ENCODE assay signal across 8 cellular contexts in the genomic region with DNA sequence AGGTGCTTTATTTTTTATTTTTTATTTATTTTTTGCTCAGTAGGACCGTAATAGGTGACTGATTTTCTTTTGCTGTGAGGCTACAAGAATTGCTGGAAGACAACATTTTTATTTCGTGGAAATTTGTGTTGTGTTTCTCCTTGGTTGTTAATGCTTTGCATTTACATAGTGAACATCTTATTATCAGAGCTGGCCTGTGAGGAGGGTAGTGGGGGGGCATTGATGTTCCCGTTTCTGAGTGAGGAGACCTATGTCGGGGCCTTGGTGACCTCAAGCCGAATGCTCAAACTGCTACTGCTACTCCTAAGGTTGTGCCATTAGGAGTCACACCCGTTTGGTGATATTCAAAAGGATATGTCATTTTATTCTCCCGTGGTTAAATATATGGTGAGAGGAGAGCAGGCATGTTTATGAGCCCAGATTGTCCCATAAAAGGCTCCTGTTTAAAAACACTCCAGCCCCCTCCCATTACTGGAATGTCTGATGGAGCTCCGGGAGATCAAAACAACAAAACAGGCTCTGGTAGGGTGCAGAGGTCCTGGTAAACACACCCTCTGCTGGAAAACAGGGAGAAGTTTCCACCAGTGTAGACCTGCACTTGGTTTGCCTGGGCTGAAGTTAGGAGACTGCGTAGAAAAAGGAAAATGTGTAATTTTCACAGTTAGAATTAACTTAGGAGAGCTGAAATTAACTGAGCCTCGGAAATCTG. TPM values are rescaled to one million over a fixed set of nuclear protein-coding genes. Genes with fewer than 3 reads are reported as not detected.
DNase-seq lines count a peak whose midpoint lies in the region; ATAC-seq, FAIRE-seq and TF ChIP-seq lines count a peak whose summit lies in the region.

No MANE protein-coding gene starts in this region.

- H2AFZ ChIP-seq in osteoblast (ENCODE audit: low read length): no peak overlapping the region

- H3K79me2 ChIP-seq in osteoblast (ENCODE audit: insufficient read depth, low read length): peaks cover 100% of the 10 kb centered on the region

- no peaks in the 10 kb centered on the region for H3K9me3 Mint-ChIP-seq in Calu3 (ENCODE audit: low read depth, unreplicated experiment)

- peaks cover 5% of the 10 kb centered on the region for H3K4me1 Mint-ChIP-seq in Calu3 (ENCODE audit: low read depth, unreplicated experiment)

- H3K9me3 ChIP-seq in osteoblast (ENCODE audit: low read depth, low read length): no peaks in the 10 kb centered on the region

- peak overlapping the region; percentile 93 for H3K4me3 ChIP-seq in osteoblast (ENCODE audit: insufficient read depth, low read length)

- no TSS peak for BruUV-seq in Calu3 (replicated peaks; lab: Mats Ljungman, UMichigan)

- TF ChIP-seq CTCF in Calu3 (IDR thresholded peaks at IDR 0.05; ENCODE audit: unreplicated experiment): no peak
- no peak for TF ChIP-seq CTCF in osteoblast (IDR thresholded peaks at IDR 0.05; ENCODE audit: extremely low read depth, low read depth, low read length)

- peaks cover 9% of the 10 kb centered on the region for H3K36me3 Mint-ChIP-seq in Calu3 (ENCODE audit: insufficient read depth, unreplicated experiment)

- peak; percentile 94 for FAIRE-seq in endometrium (lab: Jason Lieb, UNC)

- H3K36me3 ChIP-seq in osteoblast (ENCODE audit: insufficient read depth, low read length): peaks cover 21% of the 10 kb centered on the region

- no peaks in the 10 kb centered on the region for H3K27me3 ChIP-seq in osteoblast (ENCODE audit: insufficient read depth, low read length)

- H3K27ac Mint-ChIP-seq in Calu3 (ENCODE audit: unreplicated experiment): no peak overlapping the region

- peaks cover 40% of the 10 kb centered on the region for H3K27me3 Mint-ChIP-seq in Calu3 (ENCODE audit: unreplicated experiment)

- peaks cover 75% of the 10 kb centered on the region for H4K20me1 ChIP-seq in osteoblast (ENCODE audit: insufficient read depth, low read length)

- CTCF ChIA-PET in Calu3 (lab: Charles Lee): interaction anchor here (0.7 to 2.4 kb wide), 6 partner anchors 84 to 1320 kb away, joined by 3 to 15 read pairs (median 6); no protein-coding TSS in a partner anchor

- H3K4me2 ChIP-seq in osteoblast (ENCODE audit: insufficient read depth, low read length): peak overlapping the region; percentile 77

- peak overlapping the region; percentile 70 for H3K27ac ChIP-seq in osteoblast (ENCODE audit: low read depth, low read length)

- peak overlapping the region; percentile 76 for H3K4me3 Mint-ChIP-seq in Calu3 (ENCODE audit: low read depth, unreplicated experiment)

- DNase-seq in Calu3: no peak
- peak; percentile 19 for DNase-seq in NCI-H146 treated with DMSO at 0.1 percent for 48 hours (lab: John Stamatoyannopoulos, UW; ENCODE audit: unreplicated experiment)
- peak; percentile 67 for DNase-seq in osteoblast (ENCODE audit: insufficient read length, low spot score, missing footprints)
- no peak for DNase-seq in HuH-7 (ENCODE audit: low spot score)
- DNase-seq in NOMO-1 treated with dmso at 0.1 percent for 144 hours (lab: John Stamatoyannopoulos, UW; ENCODE audit: unreplicated experiment): no peak

- H3K4me1 ChIP-seq in osteoblast (ENCODE audit: insufficient read depth, low read length): peaks cover 25% of the 10 kb centered on the region

- no peak for ATAC-seq in GM18858 (IDR thresholded peaks at IDR 0.05; ENCODE audit: unreplicated experiment)
- no peak for ATAC-seq in GM19455 (IDR thresholded peaks at IDR 0.05; ENCODE audit: unreplicated experiment)

- intact Hi-C loops in Calu3 (cut with micrococcal nuclease; ENCODE audit: unreplicated experiment): loop anchor here (2.0 to 5.0 kb wide), 5 partner anchors 527 to 1252 kb away; no protein-coding TSS in a partner anchor

RNA-seq across cellular contexts. Expression of a gene that starts 5.6 kb away (rescaled TPM):
- not detected in 2 replicates for total RNA-seq in Calu3 (2022)
- 316 and 373 TPM in 2 replicates for total RNA-seq in osteoblast

Comparison
In these comparisons a context has a peak if more than half of its experiments do, and no peak if none do; other contexts are left out.
1. DNase-seq: peak in NCI-H146 treated with DMSO at 0.1 percent for 48 hours (single experiment) and osteoblast (single experiment); none in Calu3 (single experiment), HuH-7 (single experiment) and NOMO-1 treated with dmso at 0.1 percent for 144 hours (single experiment).
2. RNA of a gene that starts 5.6 kb away (total RNA-seq): 316 to 373 TPM in osteoblast; not detected in Calu3; every median in the first group is over 100 times any median in the second.